29 cellular contexts compared by ENCODE assay signal in the genomic region with DNA sequence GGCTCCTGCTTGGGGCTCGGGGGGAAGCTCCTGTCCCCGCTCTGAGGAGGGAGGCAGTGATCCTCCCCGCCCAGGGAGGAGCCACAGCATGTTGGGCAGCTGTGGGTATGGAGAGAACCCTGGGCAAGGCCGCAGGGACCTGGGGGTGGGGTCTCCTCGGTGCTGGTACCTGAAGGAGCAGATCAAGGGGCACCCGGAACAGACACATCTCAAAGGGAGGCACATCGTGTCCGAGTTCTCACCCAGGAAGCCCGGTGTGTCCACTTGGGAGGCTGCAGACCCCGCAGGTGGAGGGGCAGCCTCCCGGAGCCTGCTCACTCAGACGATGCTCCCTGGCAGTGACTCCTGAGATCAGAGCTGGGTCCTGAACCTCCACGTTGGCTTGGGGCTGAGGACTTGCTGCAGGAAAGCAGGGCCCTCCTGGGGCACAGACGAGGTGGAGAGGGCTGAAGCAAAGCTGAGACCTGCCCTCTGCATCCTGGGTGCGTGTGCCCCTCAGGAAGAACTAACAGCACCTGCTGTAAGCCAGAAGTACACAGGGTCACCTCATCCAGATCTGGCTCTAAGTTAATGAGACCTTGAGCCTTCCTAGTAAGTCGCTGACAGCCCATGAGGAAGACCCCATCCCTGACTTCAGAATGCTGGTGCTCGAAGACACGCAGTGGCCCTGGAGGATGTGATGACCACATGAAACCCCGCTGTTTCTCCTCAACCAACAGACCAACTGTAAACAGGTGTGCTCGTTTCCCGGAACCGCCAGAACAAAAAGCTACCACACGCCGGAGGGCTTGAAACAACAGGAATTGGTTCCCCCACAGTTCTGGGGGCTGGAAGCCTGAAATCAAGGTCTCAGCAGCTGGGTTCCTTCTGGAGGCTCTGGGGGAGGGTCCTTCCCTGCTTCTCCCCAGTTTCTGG. TPM values are rescaled to one million over a fixed set of nuclear protein-coding genes. Genes with fewer than 3 reads are reported as not detected.
DNase-seq lines count a peak whose midpoint lies in the region; ATAC-seq and TF ChIP-seq lines count a peak whose summit lies in the region.
"Had no signal": no experiment of that assay in that cellular context is flagged by ENCODE, and none has a peak within 500 bp of the region (broad histone marks: within the 10 kb centered on the region; RNA-seq: fewer than 3 reads in every experiment).

No MANE protein-coding gene starts in this region.

- DNase-seq in left ventricle myocardium superior, result peak; percentile 17
- DNase-seq in left ventricle myocardium inferior, result no peak
- peak; percentile 48 for DNase-seq in RWPE2 (ENCODE audit: low spot score)
- no peak for DNase-seq in neuronal stem cell (ENCODE audit: low spot score)
- DNase-seq in GM10266 (ENCODE audit: extremely low spot score), result no peak
- DNase-seq in SW 1271 (lab: John Stamatoyannopoulos, UW), result no peak
- no peak for DNase-seq in activated CD4-positive, alpha-beta T cell treated with anti-CD3 and anti-CD28 coated beads for 4 hours
- DNase-seq: activated CD4-positive, alpha-beta T cell treated with anti-CD3 and anti-CD28 coated beads for 48 hours; activated T-cell treated with anti-CD3 and anti-CD28 coated beads, Interleukin-2, amount 50 U/mL, for 4 hours; anterior cingulate cortex; C1 segment of cervical spinal cord; cortex of kidney; DMS79; effector memory CD8-positive, alpha-beta T cell; erythroblast; HFFc6; Karpas-422; NCI-H1436; NCI-H2081 treated with DMSO at 0.1 percent for 48 hours; NCI-H345; NCI-H82 had no signal

- H3K27me3 ChIP-seq in left ventricle myocardium inferior (ENCODE audit: low read depth) (no peaks in the 10 kb centered on the region), RWPE2 (ENCODE audit: insufficient read depth, poor library complexity, severe bottlenecking) (no peaks in the 10 kb centered on the region), neuronal stem cell (ENCODE audit: control insufficient read depth in 3 of 3, insufficient read depth in 3 of 3, low read depth in 1 of 3, low read length in 3 of 3) (peaks cover 0 to 57% (median 4%) of the 10 kb centered on the region in 3 experiments)
- H3K27me3 ChIP-seq: tibial nerve had no signal

- H3K9me3 ChIP-seq in left ventricle myocardium inferior (replicated peaks), result peaks cover 2% of the 10 kb centered on the region
- peaks cover 2% of the 10 kb centered on the region for H3K9me3 ChIP-seq in RWPE2 (ENCODE audit: severe bottlenecking)
- peaks cover 2 to 4% of the 10 kb centered on the region in 2 donors for H3K9me3 ChIP-seq in neuronal stem cell (replicated peaks in 1 of 2; ENCODE audit: control insufficient read depth in 2 of 2, insufficient read depth in 1 of 2, low read depth in 1 of 2, low read length in 2 of 2)
- H3K9me3 ChIP-seq: prostate gland had no signal

- H2AK5ac ChIP-seq in neuronal stem cell (ENCODE audit: low read depth, low read length), result peak overlapping the region; percentile 43

- peak overlapping the region; percentile 57 for H3K18ac ChIP-seq in neuronal stem cell (ENCODE audit: low read length)

- no peak overlapping the region for H2BK15ac ChIP-seq in neuronal stem cell (ENCODE audit: low read length)

- no CpG with 5 or more reads among the region's 24 CpGs for WGBS in neuronal stem cell (ENCODE audit: extremely low coverage in 2 of 2, insufficient read length in 2 of 2, insufficient replicate concordance in 1 of 2), 2 donors

- TF ChIP-seq CTCF in left ventricle myocardium inferior (IDR thresholded peaks at IDR 0.05; ENCODE audit: borderline replicate concordance) (no peak), RWPE2 (IDR thresholded peaks at IDR 0.05; ENCODE audit: poor library complexity, severe bottlenecking) (no peak), GM10266 (IDR thresholded peaks at IDR 0.05; ENCODE audit: control insufficient read depth, insufficient read depth, low read depth, missing control alignments) (no peak)

- H3K9ac ChIP-seq in neuronal stem cell (ENCODE audit: low read depth, low read length, poor library complexity), result no peak overlapping the region

- no peak overlapping the region for H4K91ac ChIP-seq in neuronal stem cell (ENCODE audit: low read depth, low read length, poor library complexity)

- no peak overlapping the region for H4K8ac ChIP-seq in neuronal stem cell (ENCODE audit: low read depth, low read length)

- no peak overlapping the region for H2BK120ac ChIP-seq in neuronal stem cell (ENCODE audit: low read depth, low read length)

- H3K27ac ChIP-seq in left ventricle myocardium inferior (replicated peaks) (no peak overlapping the region), RWPE2 (ENCODE audit: poor library complexity, severe bottlenecking) (no peak overlapping the region), neuronal stem cell (replicated peaks; ENCODE audit: low read length) (no peak overlapping the region)
- H3K27ac ChIP-seq: cardiac muscle cell, prostate gland, VCaP had no signal

- no peaks in the 10 kb centered on the region for H3K79me1 ChIP-seq in neuronal stem cell (ENCODE audit: low read depth, low read length)

- no peak overlapping the region for H2BK12ac ChIP-seq in neuronal stem cell (ENCODE audit: low read length)

- no peak overlapping the region for H2AFZ ChIP-seq in neuronal stem cell (ENCODE audit: low read length)

- H3K4me3 ChIP-seq in left ventricle myocardium inferior (no peak overlapping the region), RWPE2 (ENCODE audit: severe bottlenecking) (no peak overlapping the region), neuronal stem cell (ENCODE audit: low read length in 2 of 2) (no peak overlapping the region)
- H3K4me3 ChIP-seq: cardiac muscle cell, prostate gland, tibial nerve had no signal

- no peaks in the 10 kb centered on the region for H3K36me3 ChIP-seq in left ventricle myocardium inferior
- no peaks in the 10 kb centered on the region for H3K36me3 ChIP-seq in RWPE2 (ENCODE audit: low read depth)
- no peaks in the 10 kb centered on the region for H3K36me3 ChIP-seq in neuronal stem cell (replicated peaks in 1 of 2; ENCODE audit: control insufficient read depth in 2 of 2, insufficient read depth in 2 of 2, low read length in 2 of 2)
- H3K36me3 ChIP-seq: cardiac muscle cell, prostate gland, tibial nerve had no signal

- peak overlapping the region; percentile 20 for H3K23ac ChIP-seq in neuronal stem cell (ENCODE audit: low read depth, low read length, poor library complexity)

- H3K14ac ChIP-seq in neuronal stem cell (ENCODE audit: low read length), result no peak overlapping the region

- H3K4me1 ChIP-seq in left ventricle myocardium inferior, result peaks cover 25% of the 10 kb centered on the region
- no peaks in the 10 kb centered on the region for H3K4me1 ChIP-seq in RWPE2 (ENCODE audit: insufficient read depth, poor library complexity, severe bottlenecking)
- H3K4me1 ChIP-seq in neuronal stem cell (ENCODE audit: control insufficient read depth in 2 of 2, insufficient read depth in 1 of 2, low read depth in 1 of 2, low read length in 2 of 2), result peaks cover 6 to 18% of the 10 kb centered on the region in 2 donors

- H2BK5ac ChIP-seq in neuronal stem cell (ENCODE audit: low read length), result no peak overlapping the region

- intact Hi-C loops in left ventricle myocardium superior (cut with micrococcal nuclease), result no loop called here
- intact Hi-C loops in left ventricle myocardium inferior (cut with micrococcal nuclease), result loop anchor here (10.0 kb wide), 1 partner anchor 56 kb away; no protein-coding TSS in a partner anchor

- H3K4me2 ChIP-seq in neuronal stem cell (ENCODE audit: insufficient read depth, low read length, poor library complexity, severe bottlenecking), result no peak overlapping the region

- H3K4ac ChIP-seq in neuronal stem cell (ENCODE audit: low read length), result no peak overlapping the region

- ATAC-seq in left ventricle myocardium superior (no peak), RWPE2 (ENCODE audit: low read depth) (no peak), HG03135 (IDR thresholded peaks at IDR 0.05; ENCODE audit: unreplicated experiment) (no peak)
- ATAC-seq: effector memory CD8-positive, alpha-beta T cell had no signal

RNA-seq across cellular contexts. Expression of a gene that starts 5.9 kb away (rescaled TPM):
- 15.9 TPM for total RNA-seq in left ventricle myocardium superior
- total RNA-seq in left ventricle myocardium inferior, result 11.4 TPM
- polyA plus RNA-seq in neuronal stem cell (2013, experiment 1 of 2), result 9.5 TPM
- polyA plus RNA-seq in neuronal stem cell (2013, experiment 2 of 2), result 9.7 TPM

RNA-seq across cellular contexts. Expression of a gene that starts 47.6 kb away (rescaled TPM):
- total RNA-seq in left ventricle myocardium superior (not detected), left ventricle myocardium inferior (not detected)
- polyA plus RNA-seq in neuronal stem cell (2013, experiment 1 of 2), result not detected
- polyA plus RNA-seq in neuronal stem cell (2013, experiment 2 of 2), result not detected
- total RNA-seq: activated T-cell treated with anti-CD3 and anti-CD28 coated beads, Interleukin-2, amount 50 U/mL, for 4 hours; cardiac muscle cell; HFFc6; lung microvascular endothelial cell; mucosa of gallbladder; tibial nerve had no signal
- polyA plus RNA-seq: cardiac muscle cell, keratinocyte had no signal

Comparison
In these comparisons a context has a peak if more than half of its experiments do, and no peak if none do; other contexts are left out.
1. DNase-seq: peak in left ventricle myocardium superior (single experiment) and RWPE2 (single experiment); none in left ventricle myocardium inferior (single experiment), neuronal stem cell (single experiment), GM10266 (single experiment), SW 1271 (0 of 2) and activated CD4-positive, alpha-beta T cell treated with anti-CD3 and anti-CD28 coated beads for 4 hours (0 of 2).